Comparison of ENCODE assay signal across 1 cellular context in genomic region chr10:75962395-75963061, GRCh38.
A peak's percentile ranks its signal among the peaks of the same experiment; 100 is the strongest.
TF ChIP-seq lines count a peak whose summit lies in the region.

No MANE protein-coding gene starts in this region.

TF ChIP-seq in HepG2, 621 proteins besides CTCF, POLR2A, EP300 and RAD21 (continued from another document):
- no peak for TF ChIP-seq ZNF407 (CRISPR knock-in tag; IDR thresholded peaks at IDR 0.05; ENCODE audit: not compliant biosample characterization)
- TF ChIP-seq PITX1 (CRISPR knock-in tag; IDR thresholded peaks at IDR 0.05) = peak; percentile 65
- peak; percentile 85; the same call in 1 of the 2 replicates for TF ChIP-seq FOXO1 (CRISPR knock-in tag; IDR thresholded peaks at IDR 0.05)
- TF ChIP-seq ONECUT2 (CRISPR knock-in tag; IDR thresholded peaks at IDR 0.05) = 0 out of 2 replicates have a peak, but pooled peaks have one; percentile 31
- TF ChIP-seq ZNF501 (CRISPR knock-in tag; IDR thresholded peaks at IDR 0.05) = peak; percentile 18
- no peak for TF ChIP-seq ZFP36L2 (CRISPR knock-in tag; IDR thresholded peaks at IDR 0.05)
- no peak for TF ChIP-seq SOX13 (IDR thresholded peaks at IDR 0.05)
- TF ChIP-seq SOX13 (CRISPR knock-in tag; conservative IDR thresholded peaks at IDR 0.05 in 1 of 2, IDR thresholded peaks at IDR 0.05 in 1 of 2) = peak in 1 of 2 experiments; percentile 12; a peak in 1 of 4 replicates
- TF ChIP-seq MEF2D (CRISPR knock-in tag; IDR thresholded peaks at IDR 0.05) = peak; percentile 78; the same call in 1 of the 2 replicates
- TF ChIP-seq ZNF607 (CRISPR knock-in tag; IDR thresholded peaks at IDR 0.05; ENCODE audit: borderline replicate concordance) = 0 out of 2 replicates have a peak, but pooled peaks have one; percentile 35
- TF ChIP-seq SAP130 (CRISPR knock-in tag; IDR thresholded peaks at IDR 0.05; ENCODE audit: low read depth) = no peak
- TF ChIP-seq SATB2 (CRISPR knock-in tag; IDR thresholded peaks at IDR 0.05) = no peak
- TF ChIP-seq MIXL1 (CRISPR knock-in tag; IDR thresholded peaks at IDR 0.05) = peak; percentile 91; the same call in 1 of the 2 replicates
- TF ChIP-seq TFE3 (CRISPR knock-in tag; IDR thresholded peaks at IDR 0.05) = no peak
- TF ChIP-seq EZH2 (conservative IDR thresholded peaks at IDR 0.05; ENCODE audit: low read depth, low read length) = no peak
- 0 out of 2 replicates have a peak, but pooled peaks have one; percentile 52 for TF ChIP-seq ZGPAT (CRISPR knock-in tag; IDR thresholded peaks at IDR 0.05)
- TF ChIP-seq ZNF713 (CRISPR knock-in tag; IDR thresholded peaks at IDR 0.05) = peak; percentile 38; the same call in 1 of the 2 replicates
- TF ChIP-seq TCF7 (IDR thresholded peaks at IDR 0.05; ENCODE audit: low read depth) = peak; percentile 31; the same call in 1 of the 2 replicates
- TF ChIP-seq ZNF775 (CRISPR knock-in tag; IDR thresholded peaks at IDR 0.05; ENCODE audit: borderline replicate concordance) = peak; percentile 44; the same call in 1 of the 2 replicates
- TF ChIP-seq PPARG (CRISPR knock-in tag; conservative IDR thresholded peaks at IDR 0.05) = peak; percentile 85
